34 cellular contexts compared by ENCODE assay signal in genomic region chr1:218259339-218259738, GRCh38.
"Had no signal": no experiment of that assay in that cellular context is flagged by ENCODE, and none has a peak within 500 bp of the region (broad histone marks: within the 10 kb centered on the region; RNA-seq: fewer than 3 reads in every experiment).

No MANE protein-coding gene starts in this region.

- H3K4me3 ChIP-seq: adrenal gland, body of pancreas, breast epithelium had no signal

- H3K9me3 ChIP-seq: adrenal gland, body of pancreas had no signal

- H3K4me1 ChIP-seq: adrenal gland, body of pancreas, breast epithelium had no signal

- H3K4me1 Mint-ChIP-seq: activated B cell treated with CpG ODN at 0.5 μM for 24 hours; activated CD4-positive, alpha-beta T cell treated with anti-CD3 and anti-CD28 coated beads, Interleukin-2, amount 10 ng/mL, durations not matched to agents 24 days and 14 days; activated naive CD8-positive, alpha-beta T cell treated with anti-CD3 and anti-CD28 coated beads for 36 hours; activated T-helper 17 cell treated with anti-CD3 and anti-CD28 coated beads, Interleukin-2, amount 50 U/mL, for 72 hours had no signal

- FAIRE-seq: astrocyte had no signal

- H3K27ac Mint-ChIP-seq: activated B cell treated with CpG ODN at 0.5 μM for 24 hours; activated CD4-positive, alpha-beta memory T cell treated with anti-CD3 and anti-CD28 coated beads for 36 hours; activated CD4-positive, alpha-beta T cell treated with anti-CD3 and anti-CD28 coated beads, Interleukin-2, amount 10 ng/mL, durations not matched to agents 24 days and 14 days; activated CD8-positive, alpha-beta T cell treated with anti-CD3 and anti-CD28 coated beads for 36 hours; activated naive CD4-positive, alpha-beta T cell treated with anti-CD3 and anti-CD28 coated beads for 36 hours; activated naive CD4-positive, alpha-beta T cell treated with anti-CD3 and anti-CD28 coated beads, Interleukin-2, amount 50 U/mL, for 72 hours; activated naive CD8-positive, alpha-beta T cell treated with anti-CD3 and anti-CD28 coated beads for 36 hours; activated T-cell treated with anti-CD3 and anti-CD28 coated beads, Interleukin-2, amount 50 U/mL, for 72 hours; activated T-helper 1 cell treated with anti-CD3 and anti-CD28 coated beads, Interleukin-12 subunit alpha, Interleukin-12 subunit beta, Interleukin-2, Interleukin-4 antibody, amounts not matched to agents 30 ng/mL and 10 ng/mL and 1 ng/mL, durations not matched to agents 14 hours and 24 hours and 36 hours; activated T-helper 17 cell treated with anti-CD3 and anti-CD28 coated beads, Interleukin-2, amount 50 U/mL, for 72 hours; T-helper 2 cell treated with Interferon-gamma antibody and Interleukin-4, amounts not matched to agents 5 μg/mL and 100 μg/mL, for 36 hours had no signal

- H3K9me3 Mint-ChIP-seq: activated CD4-positive, alpha-beta T cell treated with anti-CD3 and anti-CD28 coated beads, Interleukin-2, amount 10 ng/mL, durations not matched to agents 24 days and 14 days; activated naive CD4-positive, alpha-beta T cell treated with anti-CD3 and anti-CD28 coated beads, Interleukin-2, amount 50 U/mL, for 72 hours; activated naive CD8-positive, alpha-beta T cell treated with anti-CD3 and anti-CD28 coated beads for 36 hours; activated T-helper 1 cell treated with anti-CD3 and anti-CD28 coated beads, Interleukin-12 subunit alpha, Interleukin-12 subunit beta, Interleukin-2, Interleukin-4 antibody, amounts not matched to agents 30 ng/mL and 10 ng/mL and 1 ng/mL, durations not matched to agents 14 hours and 24 hours and 36 hours; activated T-helper 17 cell treated with anti-CD3 and anti-CD28 coated beads, Interleukin-2, amount 50 U/mL, for 72 hours; T-helper 2 cell treated with Interferon-gamma antibody and Interleukin-4, amounts not matched to agents 5 μg/mL and 100 μg/mL, for 36 hours had no signal

- H3K27ac ChIP-seq: adrenal gland, body of pancreas, brain microvascular endothelial cell, breast epithelium, VCaP had no signal

- H3K36me3 Mint-ChIP-seq: activated CD4-positive, alpha-beta memory T cell treated with anti-CD3 and anti-CD28 coated beads for 36 hours; activated naive CD4-positive, alpha-beta T cell treated with anti-CD3 and anti-CD28 coated beads, Interleukin-2, amount 50 U/mL, for 72 hours; activated naive CD8-positive, alpha-beta T cell treated with anti-CD3 and anti-CD28 coated beads for 36 hours had no signal

- ATAC-seq: activated CD8-positive, alpha-beta T cell treated with anti-CD3 and anti-CD28 coated beads for 36 hours; activated naive CD4-positive, alpha-beta T cell treated with anti-CD3 and anti-CD28 coated beads, Interleukin-2, amount 50 U/mL, for 72 hours; activated T-cell treated with anti-CD3 and anti-CD28 coated beads, Interleukin-2, amount 50 U/mL, for 4 hours; activated T-cell treated with anti-CD3 and anti-CD28 coated beads, Interleukin-2, amount 50 U/mL, for 72 hours; activated T-helper 17 cell treated with anti-CD3 and anti-CD28 coated beads, Interleukin-2, amount 50 U/mL, for 72 hours; body of pancreas had no signal

- H3K27me3 ChIP-seq: adrenal gland, body of pancreas, brain microvascular endothelial cell, breast epithelium had no signal

- DNase-seq: activated B cell treated with CpG ODN at 0.5 μM for 24 hours; activated CD4-positive, alpha-beta memory T cell treated with anti-CD3 and anti-CD28 coated beads for 36 hours; activated CD4-positive, alpha-beta T cell treated with anti-CD3 and anti-CD28 coated beads for 4 hours; activated CD4-positive, alpha-beta T cell treated with anti-CD3 and anti-CD28 coated beads, Interleukin-2, amount 10 ng/mL, durations not matched to agents 24 days and 14 days; activated CD4-positive, alpha-beta T cell treated with anti-CD3 and anti-CD28 coated beads, Interleukin-2, amount 50 U/mL, for 1 hour; activated CD4-positive, alpha-beta T cell treated with anti-CD3 and anti-CD28 coated beads, Interleukin-2, amount 50 U/mL, for 4 hours; activated CD4-positive, CD25-positive, alpha-beta regulatory T cell treated with anti-CD3 and anti-CD28 coated beads, Interleukin-2, amount 50 U/mL, for 72 hours; activated CD8-positive, alpha-beta memory T cell treated with anti-CD3 and anti-CD28 coated beads, Interleukin-2, amount 50 U/mL, for 4 hours; activated effector memory CD4-positive, alpha-beta T cell treated with anti-CD3 and anti-CD28 coated beads, Interleukin-2, amount 50 U/mL, for 16 hours; activated gamma-delta T cell treated with Interleukin-2 at 50 U/mL for 16 hours; activated naive CD4-positive, alpha-beta T cell; activated naive CD4-positive, alpha-beta T cell treated with anti-CD3 and anti-CD28 coated beads, Interleukin-2, amount 50 U/mL, for 16 hours; activated naive CD8-positive, alpha-beta T cell treated with anti-CD3 and anti-CD28 coated beads for 36 hours; activated T-cell treated with anti-CD3 and anti-CD28 coated beads for 4 hours; activated T-cell treated with anti-CD3 and anti-CD28 coated beads, Interleukin-2, amount 50 U/mL, for 1 hour; activated T-cell treated with anti-CD3 and anti-CD28 coated beads, Interleukin-2, amount 50 U/mL, for 4 hours; activated T-cell treated with anti-CD3 and anti-CD28 coated beads, Interleukin-2, amount 50 U/mL, for 72 hours; adrenal gland; amniotic stem cell; aorta; brain microvascular endothelial cell; central memory CD4-positive, alpha-beta T cell; T-helper 2 cell; T-helper 9 cell had no signal

- H3K4me3 Mint-ChIP-seq: activated B cell treated with CpG ODN at 0.5 μM for 24 hours; activated CD4-positive, alpha-beta memory T cell treated with anti-CD3 and anti-CD28 coated beads for 36 hours; activated CD4-positive, alpha-beta T cell treated with anti-CD3 and anti-CD28 coated beads, Interleukin-2, amount 10 ng/mL, durations not matched to agents 24 days and 14 days; activated CD8-positive, alpha-beta T cell treated with anti-CD3 and anti-CD28 coated beads for 36 hours; activated naive CD4-positive, alpha-beta T cell treated with anti-CD3 and anti-CD28 coated beads for 36 hours; activated naive CD8-positive, alpha-beta T cell treated with anti-CD3 and anti-CD28 coated beads for 36 hours; activated T-cell treated with anti-CD3 and anti-CD28 coated beads, Interleukin-2, amount 50 U/mL, for 4 hours; activated T-cell treated with anti-CD3 and anti-CD28 coated beads, Interleukin-2, amount 50 U/mL, for 72 hours; activated T-helper 1 cell treated with anti-CD3 and anti-CD28 coated beads, Interleukin-12 subunit alpha, Interleukin-12 subunit beta, Interleukin-2, Interleukin-4 antibody, amounts not matched to agents 30 ng/mL and 10 ng/mL and 1 ng/mL, durations not matched to agents 14 hours and 24 hours and 36 hours; activated T-helper 17 cell treated with anti-CD3 and anti-CD28 coated beads, Interleukin-2, amount 50 U/mL, for 72 hours; T-helper 2 cell treated with Interferon-gamma antibody and Interleukin-4, amounts not matched to agents 5 μg/mL and 100 μg/mL, for 36 hours had no signal

- H3K36me3 ChIP-seq: adrenal gland, brain microvascular endothelial cell, breast epithelium had no signal
